Comparison of ENCODE assay signal across 10 cellular contexts in genomic region chr3:123012652-123013051, GRCh38. TPM values are rescaled to one million over a fixed set of nuclear protein-coding genes. Genes with fewer than 3 reads are reported as not detected.
"Had no signal": no experiment of that assay in that cellular context is flagged by ENCODE, and none has a peak within 500 bp of the region (broad histone marks: within the 10 kb centered on the region; RNA-seq: fewer than 3 reads in every experiment).

No MANE protein-coding gene starts in this region.

- ATAC-seq: HCT116, K562 had no signal

- H2AFZ ChIP-seq: GM23248 had no signal

- H3K4me1 ChIP-seq: HAP-1 had no signal

- H3K36me3 ChIP-seq: HAP-1 had no signal

- FAIRE-seq: K562 had no signal

- H3K4me3 ChIP-seq: GM23248, HAP-1, K562 had no signal

- H3K9ac ChIP-seq: GM23248 had no signal

- H3K9me3 ChIP-seq: HAP-1 had no signal

- H3K27ac ChIP-seq: GM23248, HL-60 had no signal

- DNase-seq: GM23248, GOT3, H7, IMR-90 had no signal

RNA-seq across cellular contexts. Expression of gene SEMA5B, which starts 14.9 kb away (rescaled TPM):
- total RNA-seq: GM23248, H4, HT1080, IMR-90, K562 had no signal
- polyA plus RNA-seq: GM23248, IMR-90, K562 had no signal
